In the genomic region with DNA sequence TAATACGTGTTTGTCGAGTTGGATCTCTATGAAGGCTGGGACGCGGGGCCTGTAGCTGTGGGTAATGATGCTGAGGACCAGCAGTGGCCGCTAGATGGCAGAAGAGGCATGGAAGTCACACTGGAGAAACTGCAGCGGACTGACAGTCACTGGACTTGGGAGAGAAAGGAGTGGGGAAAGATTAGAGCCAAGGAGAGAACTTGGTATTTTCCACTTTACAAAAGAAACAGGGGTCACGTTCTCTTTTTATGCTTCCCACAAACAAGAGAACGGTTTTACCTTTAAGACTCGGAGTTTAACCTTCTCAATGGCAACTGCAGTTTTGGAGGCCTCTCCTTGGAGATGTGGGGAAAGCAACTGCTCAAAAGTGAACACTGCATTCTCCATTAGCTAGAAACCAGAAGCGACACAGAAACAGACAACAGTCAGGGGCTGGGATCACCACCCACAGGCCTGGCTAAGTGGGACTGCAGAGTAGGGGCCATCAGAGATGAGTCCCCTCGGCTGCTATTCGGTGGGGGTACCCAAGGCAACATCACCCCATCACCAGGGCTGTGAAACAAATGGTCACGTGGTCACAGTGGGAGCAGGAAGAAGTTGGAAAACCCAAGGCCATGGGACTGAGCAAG, we compare ENCODE assay signal across 8 cellular contexts. TPM values are rescaled to one million over a fixed set of nuclear protein-coding genes. Genes with fewer than 3 reads are reported as not detected.
DNase-seq lines count a peak whose midpoint lies in the region; ATAC-seq, FAIRE-seq and TF ChIP-seq lines count a peak whose summit lies in the region.

No MANE protein-coding gene starts in this region.

- no peak overlapping the region for H2AFZ ChIP-seq in endothelial cell of umbilical vein (ENCODE audit: low read depth, low read length)

- intact Hi-C loops in endothelial cell of umbilical vein (cut with micrococcal nuclease): loop anchor here (1.0 to 5.0 kb wide), 7 partner anchors 51 to 1407 kb away; partner anchors contain the start of genes EDEM3 and IVNS1ABP
- intact Hi-C loops in mucosa of descending colon (cut with DNase I, micrococcal nuclease): loop anchor here (2.0 to 5.0 kb wide), 2 partner anchors 177 kb away; no protein-coding TSS in a partner anchor

- H3K4me1 Mint-ChIP-seq in activated CD8-positive, alpha-beta memory T cell treated with anti-CD3 and anti-CD28 coated beads, Interleukin-2, amount 10 ng/mL, durations not matched to agents 7 days and 5 days: peaks cover 5% of the 10 kb centered on the region

- POLR2A ChIA-PET in endothelial cell of umbilical vein (lab: Charles Lee): interaction anchor here (1.0 kb wide), 1 partner anchor 364 kb away, joined by 3 read pairs; no protein-coding TSS in a partner anchor

- H3K36me3 Mint-ChIP-seq in activated CD8-positive, alpha-beta memory T cell treated with anti-CD3 and anti-CD28 coated beads, Interleukin-2, amount 10 ng/mL, durations not matched to agents 7 days and 5 days: peaks cover 35% of the 10 kb centered on the region

- CTCF ChIA-PET in activated CD8-positive, alpha-beta memory T cell treated with anti-CD3 and anti-CD28 coated beads, Interleukin-2, amount 10 ng/mL, durations not matched to agents 7 days and 5 days (lab: Charles Lee): interaction anchor here (0.6 to 11.2 kb wide), 31 partner anchors 11 to 875 kb away, joined by 3 to 259 read pairs (median 4); partner anchors contain the start of genes EDEM3 and NIBAN1
- CTCF ChIA-PET in endothelial cell of umbilical vein (lab: Charles Lee): interaction anchor here (0.6 to 5.6 kb wide), 40 partner anchors 9 to 915 kb away, joined by 3 to 173 read pairs (median 4); partner anchors contain the start of genes EDEM3, NIBAN1, RNF2 and SWT1

- no peak overlapping the region for H3K9ac ChIP-seq in endothelial cell of umbilical vein (replicated peaks; ENCODE audit: extremely low read depth, insufficient read depth, low read length)

- H3K4me3 ChIP-seq in endothelial cell of umbilical vein (replicated peaks in 1 of 3; ENCODE audit: insufficient read depth in 1 of 3, low read depth in 1 of 3, low read length in 3 of 3) (no peak overlapping the region), mucosa of descending colon (no peak overlapping the region)

- H3K4me3 Mint-ChIP-seq in activated CD8-positive, alpha-beta memory T cell treated with anti-CD3 and anti-CD28 coated beads, Interleukin-2, amount 10 ng/mL, durations not matched to agents 7 days and 5 days: no peak overlapping the region

- H3K9me1 ChIP-seq in endothelial cell of umbilical vein (replicated peaks; ENCODE audit: control insufficient read depth, extremely low read depth, insufficient read depth, low read length): no peaks in the 10 kb centered on the region

- H3K4me2 ChIP-seq in endothelial cell of umbilical vein (ENCODE audit: insufficient read depth, low read length): no peak overlapping the region

- H3K27me3 Mint-ChIP-seq in activated CD8-positive, alpha-beta memory T cell treated with anti-CD3 and anti-CD28 coated beads, Interleukin-2, amount 10 ng/mL, durations not matched to agents 7 days and 5 days: no peaks in the 10 kb centered on the region

- H3K4me1 ChIP-seq in endothelial cell of umbilical vein (ENCODE audit: control insufficient read depth, extremely low read depth, insufficient read depth, low read length) (peaks cover 4% of the 10 kb centered on the region), mucosa of descending colon (ENCODE audit: low read depth) (no peaks in the 10 kb centered on the region)

- no peak for TF ChIP-seq POLR2A in endothelial cell of umbilical vein (IDR thresholded peaks at IDR 0.05; ENCODE audit: low read depth, low read length)

- H3K79me2 ChIP-seq in endothelial cell of umbilical vein (ENCODE audit: control insufficient read depth, insufficient read depth, low read length): no peaks in the 10 kb centered on the region

- H3K36me3 ChIP-seq in endothelial cell of umbilical vein (ENCODE audit: control insufficient read depth in 2 of 2, extremely low read depth in 1 of 2, insufficient read depth in 2 of 2, low read length in 2 of 2) (no peaks in the 10 kb centered on the region), mucosa of descending colon (ENCODE audit: low read depth) (no peaks in the 10 kb centered on the region)

- no peak overlapping the region for H3K27ac ChIP-seq in endothelial cell of umbilical vein (ENCODE audit: insufficient read depth, low read depth, low read length)

- peak; percentile 62 for DNase-seq in COR-L47 (lab: John Stamatoyannopoulos, UW)
- DNase-seq in HT1080 (ENCODE audit: low read depth): peak; percentile 85
- peak; percentile 54 to 78 for DNase-seq in NOMO-1 (lab: John Stamatoyannopoulos, UW; ENCODE audit: unreplicated experiment in 2 of 2)
- peak; percentile 88 for DNase-seq in activated CD8-positive, alpha-beta memory T cell treated with anti-CD3 and anti-CD28 coated beads, Interleukin-2, amount 10 ng/mL, durations not matched to agents 7 days and 5 days
- DNase-seq in endothelial cell of umbilical vein (ENCODE audit: low read depth, low spot score): peak; percentile 83
- peak; percentile 85 to 97 (median 91) for DNase-seq in mucosa of descending colon
- DNase-seq in stimulated activated CD8-positive, alpha-beta memory T cell treated with anti-CD3 and anti-CD28 coated beads, Interleukin-2, amount 100 ng/mL, for 48 hours (ENCODE audit: low read depth in 2 of 2): peak; percentile 73 to 74

- H3K27me3 ChIP-seq in endothelial cell of umbilical vein (ENCODE audit: control insufficient read depth in 2 of 2, insufficient read depth in 2 of 2, low read length in 2 of 2): no peaks in the 10 kb centered on the region

- peak; percentile 85 for ATAC-seq in GM21381 (IDR thresholded peaks at IDR 0.05; ENCODE audit: unreplicated experiment)
- ATAC-seq in activated CD8-positive, alpha-beta memory T cell treated with anti-CD3 and anti-CD28 coated beads, Interleukin-2, amount 10 ng/mL, durations not matched to agents 7 days and 5 days: peak; percentile 98
- ATAC-seq in mucosa of descending colon: peak; percentile 98

- FAIRE-seq in endothelial cell of umbilical vein (lab: Jason Lieb, UNC): peak; percentile 94

- H3K9me3 Mint-ChIP-seq in activated CD8-positive, alpha-beta memory T cell treated with anti-CD3 and anti-CD28 coated beads, Interleukin-2, amount 10 ng/mL, durations not matched to agents 7 days and 5 days (ENCODE audit: low read depth): no peaks in the 10 kb centered on the region

- no TSS peak for BruUV-seq in endothelial cell of umbilical vein (replicated peaks; lab: Mats Ljungman, UMichigan)

- H3K27ac Mint-ChIP-seq in activated CD8-positive, alpha-beta memory T cell treated with anti-CD3 and anti-CD28 coated beads, Interleukin-2, amount 10 ng/mL, durations not matched to agents 7 days and 5 days: no peak overlapping the region

- dilution Hi-C loops in endothelial cell of umbilical vein (cut with MboI; ENCODE audit: extremely low pct_ligation_motif_present, low sequenced_read_pairs): no loop called here

- TF ChIP-seq CTCF in endothelial cell of umbilical vein (IDR thresholded peaks at IDR 0.05; ENCODE audit: extremely low read depth in 1 of 2, insufficient read depth in 1 of 2, low read depth in 1 of 2, low read length in 2 of 2) (peak; percentile 91 to 93), mucosa of descending colon (IDR thresholded peaks at IDR 0.05) (peak; percentile 80)

- H3K9me3 ChIP-seq in endothelial cell of umbilical vein (replicated peaks; ENCODE audit: control insufficient read depth, insufficient read depth, low read length) (no peaks in the 10 kb centered on the region), mucosa of descending colon (no peaks in the 10 kb centered on the region)

- no peaks in the 10 kb centered on the region for H4K20me1 ChIP-seq in endothelial cell of umbilical vein (replicated peaks; ENCODE audit: control insufficient read depth, extremely low read depth, insufficient read depth, low read length)

TF ChIP-seq in endothelial cell of umbilical vein, 7 proteins besides CTCF, POLR2A, EP300 and RAD21:
- TF ChIP-seq GATA2 (IDR thresholded peaks at IDR 0.05; ENCODE audit: insufficient read depth, insufficient read length, low read depth, low read length): no peak
- TF ChIP-seq MYC (IDR thresholded peaks at IDR 0.05; ENCODE audit: low read depth, low read length): no peak
- TF ChIP-seq FOS (IDR thresholded peaks at IDR 0.05; ENCODE audit: borderline replicate concordance, insufficient read depth, low read length): no peak
- no peak for TF ChIP-seq JUN (IDR thresholded peaks at IDR 0.05; ENCODE audit: borderline replicate concordance, insufficient read depth, insufficient read length, low read depth)
- no peak for TF ChIP-seq POLR2AphosphoS5 (IDR thresholded peaks at IDR 0.05; ENCODE audit: insufficient read depth, low read depth, low read length)
- TF ChIP-seq, protein P1, sequence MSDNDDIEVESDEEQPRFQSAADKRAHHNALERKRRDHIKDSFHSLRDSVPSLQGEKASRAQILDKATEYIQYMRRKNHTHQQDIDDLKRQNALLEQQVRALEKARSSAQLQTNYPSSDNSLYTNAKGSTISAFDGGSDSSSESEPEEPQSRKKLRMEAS (IDR thresholded peaks at IDR 0.05; ENCODE audit: insufficient read depth, insufficient read length): no peak
- no peak for TF ChIP-seq EZH2 (IDR thresholded peaks at IDR 0.05; ENCODE audit: borderline replicate concordance, low read depth, low read length, severe bottlenecking)

RNA-seq across cellular contexts. Expression of gene EDEM3, which starts 51.1 kb away (rescaled TPM):
- total RNA-seq in HT1080 (2014; rRNA removed; shearing (Covaris generic)): 26.4 and 34.5 TPM in 2 replicates
- polyA plus RNA-seq in HT1080 (2015; cell fraction: cytosol; rRNA removed): 25.9 and 37.2 TPM in 2 replicates
- 58.8 and 72.2 TPM in 2 replicates for polyA plus RNA-seq in HT1080 (2015; cell fraction: nucleus; rRNA removed)
- 10 to 100 TPM; 23.0 to 25.4 TPM for total RNA-seq in activated CD8-positive, alpha-beta memory T cell treated with anti-CD3 and anti-CD28 coated beads, Interleukin-2, amount 10 ng/mL, durations not matched to agents 7 days and 5 days
- total RNA-seq in endothelial cell of umbilical vein (26.3 and 33.5 TPM in 2 replicates), mucosa of descending colon (10 to 100 TPM; 32.1 to 66.3 (median 66.0) TPM)
- polyA plus RNA-seq in endothelial cell of umbilical vein: 3.4 and 6.6 TPM in 2 replicates
- polyA plus RNA-seq in endothelial cell of umbilical vein (2011; cell fraction: cytosol; rRNA removed): 7.4 and 9.0 TPM in 2 replicates
- polyA plus RNA-seq in endothelial cell of umbilical vein (2011; cell fraction: nucleus; rRNA removed): 19.9 and 20.9 TPM in 2 replicates
- 18.1 and 20.7 TPM in 2 replicates for polyA plus RNA-seq in endothelial cell of umbilical vein (2012)
- polyA minus RNA-seq in endothelial cell of umbilical vein: 75.1 and 76.4 TPM in 2 replicates
- polyA minus RNA-seq in endothelial cell of umbilical vein (2011; cell fraction: cytosol; rRNA and poly(A)+ RNA removed): 23.1 TPM
- 16.1 and 20.5 TPM in 2 replicates for polyA minus RNA-seq in endothelial cell of umbilical vein (2011; cell fraction: nucleus; rRNA and poly(A)+ RNA removed)
